Comparison of ENCODE assay signal across 7 cellular contexts in genomic region chr11:68043349-68044144, GRCh38. TPM values are rescaled to one million over a fixed set of nuclear protein-coding genes. Genes with fewer than 3 reads are reported as not detected.
DNase-seq lines count a peak whose midpoint lies in the region; ATAC-seq lines count a peak whose summit lies in the region.
"Had no signal": no experiment of that assay in that cellular context is flagged by ENCODE, and none has a peak within 500 bp of the region (broad histone marks: within the 10 kb centered on the region; RNA-seq: fewer than 3 reads in every experiment).

No MANE protein-coding gene starts in this region.

- intact Hi-C loops in sciatic nerve (cut with DNase I): no loop called here

- ATAC-seq in sciatic nerve: no peak

- DNase-seq in ELF-1 (ENCODE audit: low read depth, low spot score): peak; percentile 43
- peak; percentile 96 for DNase-seq in OCI-M1 (lab: John Stamatoyannopoulos, UW)
- peak; percentile 55 for DNase-seq in left kidney (ENCODE audit: low read depth, low spot score)
- no peak for DNase-seq in NCI-H1105 treated with DMSO at 0.1 percent for 48 hours (lab: John Stamatoyannopoulos, UW)
- DNase-seq in sciatic nerve (ENCODE audit: low spot score): no peak
- no peak for DNase-seq in T-helper 2 cell
- DNase-seq: immature natural killer cell had no signal

RNA-seq across cellular contexts. Expression of gene TCIRG1, which starts 4.7 kb away (rescaled TPM):
- total RNA-seq in sciatic nerve: 128 TPM

RNA-seq across cellular contexts. Expression of gene NDUFS8, which starts 13.1 kb away (rescaled TPM):
- 63.9 TPM for total RNA-seq in sciatic nerve

RNA-seq across cellular contexts. Expression of gene ALDH3B1, which starts 33.4 kb away (rescaled TPM):
- total RNA-seq in sciatic nerve: 46.7 TPM

RNA-seq across cellular contexts. Expression of gene UNC93B1, which starts 39.6 kb away (rescaled TPM):
- 37.0 TPM for total RNA-seq in sciatic nerve

Comparison
In these comparisons a context has a peak if more than half of its experiments do, and no peak if none do; other contexts are left out.
1. DNase-seq: peak in ELF-1 (single experiment), OCI-M1 (single experiment) and left kidney (single experiment); none in NCI-H1105 treated with DMSO at 0.1 percent for 48 hours (single experiment), sciatic nerve (single experiment) and T-helper 2 cell (0 of 5).